13 cellular contexts compared by ENCODE assay signal in the genomic region with DNA sequence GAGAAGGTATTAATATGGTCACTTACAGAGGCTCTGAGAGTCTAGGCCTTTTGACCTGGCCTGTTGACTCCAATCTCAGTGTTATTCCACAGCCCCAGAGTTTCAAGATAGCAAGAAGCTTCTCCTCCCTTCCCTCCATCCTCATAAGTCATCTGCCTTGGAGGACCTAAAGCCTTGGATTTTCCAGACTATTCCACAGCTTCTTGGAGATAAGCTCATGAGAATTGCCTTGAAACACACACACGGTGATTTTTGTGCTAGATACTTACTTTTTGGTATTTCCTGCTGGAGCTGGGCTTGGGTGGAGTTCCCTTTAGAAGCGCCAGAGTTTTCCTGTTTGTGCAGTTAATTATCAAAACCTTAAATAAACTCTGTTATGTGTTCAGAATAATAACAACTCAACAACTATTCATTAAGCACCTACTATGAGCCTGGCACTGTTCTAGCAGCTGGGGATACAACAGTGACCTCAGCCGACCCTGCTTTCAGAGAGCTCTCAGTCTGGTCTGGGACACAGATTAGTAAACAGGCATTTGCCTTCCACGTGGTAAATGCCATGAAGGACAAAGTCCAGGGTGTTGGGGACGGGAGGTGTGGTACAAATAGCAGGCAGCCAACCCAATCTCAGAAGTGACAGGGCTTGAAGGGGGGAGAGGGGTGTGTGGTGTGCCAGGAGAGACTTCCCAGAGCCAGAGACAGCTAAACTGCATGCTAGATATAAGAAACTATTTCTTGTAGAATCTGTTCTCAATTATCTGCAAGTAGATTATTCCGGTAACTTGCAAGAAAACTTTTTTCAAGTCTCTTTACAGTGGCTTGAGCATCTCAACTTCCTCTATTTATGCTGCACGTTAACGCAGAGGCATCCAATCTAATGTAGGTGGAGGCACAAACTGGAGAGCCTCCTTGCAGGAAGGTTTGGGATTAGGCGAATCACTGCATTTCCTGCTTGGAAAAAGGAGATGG. TPM values are rescaled to one million over a fixed set of nuclear protein-coding genes. Genes with fewer than 3 reads are reported as not detected.
DNase-seq lines count a peak whose midpoint lies in the region; ATAC-seq lines count a peak whose summit lies in the region.
"Had no signal": no experiment of that assay in that cellular context is flagged by ENCODE, and none has a peak within 500 bp of the region (broad histone marks: within the 10 kb centered on the region; RNA-seq: fewer than 3 reads in every experiment).

No MANE protein-coding gene starts in this region.

- peak overlapping the region; percentile 50 for H3K27ac ChIP-seq in angular gyrus (ENCODE audit: low read depth, low read length)
- H3K27ac ChIP-seq in skeletal muscle tissue (ENCODE audit: low read depth, low read length): peak overlapping the region; percentile 19

- H3K36me3 ChIP-seq in skeletal muscle tissue (ENCODE audit: control insufficient read depth in 3 of 3, insufficient read depth in 3 of 3, low read length in 3 of 3): no peaks in the 10 kb centered on the region

- H3K9me3 ChIP-seq in skeletal muscle tissue (ENCODE audit: control insufficient read depth in 3 of 3, low read length in 3 of 3): no peaks in the 10 kb centered on the region

- no peak overlapping the region for H3K9ac ChIP-seq in skeletal muscle tissue (ENCODE audit: low read depth in 1 of 3, low read length in 3 of 3)

- DNase-seq in ELF-1 (ENCODE audit: low read depth, low spot score) (peak; percentile 46), left kidney (ENCODE audit: low read depth, low spot score) (peak; percentile 40), NCI-H2227 (lab: John Stamatoyannopoulos, UW; ENCODE audit: unreplicated experiment) (no peak), cerebellar cortex (ENCODE audit: low spot score) (no peak), T-helper 9 cell (no peak)
- DNase-seq: activated CD4-positive, alpha-beta T cell treated with anti-CD3 and anti-CD28 coated beads, Interleukin-2, amount 50 U/mL, for 48 hours; GOT3; NCI-H1930; occipital lobe; SHP77 had no signal

- H3K4me1 ChIP-seq in skeletal muscle tissue (ENCODE audit: control insufficient read depth in 3 of 3, insufficient read depth in 3 of 3, low read length in 3 of 3): peaks cover 13 to 32% (median 24%) of the 10 kb centered on the region in 3 donors

- ATAC-seq in HG03432 (IDR thresholded peaks at IDR 0.05; ENCODE audit: unreplicated experiment): no peak

- no peaks in the 10 kb centered on the region for H3K27me3 ChIP-seq in skeletal muscle tissue (ENCODE audit: control insufficient read depth in 3 of 3, insufficient read depth in 3 of 3, low read length in 3 of 3)

- H3K4me3 ChIP-seq in skeletal muscle tissue (ENCODE audit: low read length in 3 of 3): no peak overlapping the region

RNA-seq across cellular contexts. Expression of gene KLF9, which starts 55.9 kb away (rescaled TPM):
- total RNA-seq in skeletal muscle tissue: 2.6 TPM

Comparison
In these comparisons a context has a peak if more than half of its experiments do, and no peak if none do; other contexts are left out.
1. DNase-seq: peak in ELF-1 (single experiment) and left kidney (single experiment); none in NCI-H2227 (single experiment), cerebellar cortex (single experiment) and T-helper 9 cell (single experiment).